Comparison of ENCODE assay signal across 19 cellular contexts in the genomic region with DNA sequence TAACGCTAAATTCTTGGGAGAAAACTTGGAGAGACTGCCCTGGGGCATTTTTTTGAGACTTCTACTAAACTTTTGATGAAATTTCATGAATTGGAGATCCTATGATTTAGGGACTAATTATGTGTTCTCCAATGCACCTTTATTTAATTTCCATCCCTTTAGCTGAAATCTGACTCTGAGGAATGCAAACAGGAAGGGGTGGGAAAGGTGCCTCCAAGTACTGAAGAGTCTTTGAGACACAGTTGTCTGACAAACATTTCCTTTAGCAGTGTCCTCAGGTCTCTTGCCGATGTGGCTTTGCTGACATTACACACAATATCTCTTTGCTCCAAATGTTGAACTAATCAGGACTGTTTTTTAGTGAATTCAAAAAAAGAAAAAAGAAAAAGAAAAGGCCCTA.
"Had no signal": no experiment of that assay in that cellular context is flagged by ENCODE, and none has a peak within 500 bp of the region (broad histone marks: within the 10 kb centered on the region; RNA-seq: fewer than 3 reads in every experiment).

No MANE protein-coding gene starts in this region.

- H3K4me1 Mint-ChIP-seq: activated B cell treated with CpG ODN at 0.5 μM for 24 hours had no signal

- H3K36me3 ChIP-seq: gastroesophageal sphincter, right lobe of liver, suprapubic skin had no signal

- H3K4me3 Mint-ChIP-seq: activated B cell treated with CpG ODN at 0.5 μM for 24 hours; activated naive CD8-positive, alpha-beta T cell treated with anti-CD3 and anti-CD28 coated beads for 36 hours; activated T-cell treated with anti-CD3 and anti-CD28 coated beads, Interleukin-2, amount 50 U/mL, for 72 hours; brain; dendritic cell treated with granulocyte-macrophage colony-stimulating factor and Interleukin-4, amounts not matched to agents 40 ng/mL and 50 ng/mL, for 4 days; effector memory CD8-positive, alpha-beta T cell; stimulated activated naive CD8-positive, alpha-beta T cell treated with anti-CD3 and anti-CD28 coated beads, Interleukin-15, Interleukin-2, amounts not matched to agents 100 ng/mL and 50 ng/mL, for 24 hours had no signal

- ATAC-seq: activated T-cell treated with anti-CD3 and anti-CD28 coated beads, Interleukin-2, amount 50 U/mL, for 72 hours; effector memory CD8-positive, alpha-beta T cell; gastroesophageal sphincter; right lobe of liver had no signal

- DNase-seq: activated B cell treated with CpG ODN at 0.5 μM for 24 hours; activated CD4-positive, alpha-beta T cell treated with anti-CD3 and anti-CD28 coated beads for 48 hours; activated CD8-positive, alpha-beta memory T cell treated with anti-CD3 and anti-CD28 coated beads, Interleukin-2, amount 50 U/mL, for 48 hours; activated naive CD8-positive, alpha-beta T cell treated with anti-CD3 and anti-CD28 coated beads for 36 hours; activated T-cell treated with anti-CD3 and anti-CD28 coated beads, Interleukin-2, amount 50 U/mL, for 72 hours; amygdala; cerebellar nuclear complex; effector memory CD8-positive, alpha-beta T cell; kidney; right lobe of liver; T-helper 2 cell; trophoblast cell had no signal

- H3K36me3 Mint-ChIP-seq: activated naive CD8-positive, alpha-beta T cell treated with anti-CD3 and anti-CD28 coated beads for 36 hours; brain had no signal

- H3K27ac ChIP-seq: epithelial cell of prostate, gastroesophageal sphincter, right lobe of liver, suprapubic skin had no signal

- H3K4me2 ChIP-seq: smooth muscle cell had no signal

- H3K4me3 ChIP-seq: gastroesophageal sphincter, right lobe of liver, smooth muscle cell, suprapubic skin had no signal

- H3K4me1 ChIP-seq: right lobe of liver, suprapubic skin had no signal

- H3K9me3 ChIP-seq: gastroesophageal sphincter, right lobe of liver, suprapubic skin had no signal

- H3K27me3 Mint-ChIP-seq: activated B cell treated with CpG ODN at 0.5 μM for 24 hours; activated naive CD8-positive, alpha-beta T cell treated with anti-CD3 and anti-CD28 coated beads for 36 hours; brain; dendritic cell treated with granulocyte-macrophage colony-stimulating factor and Interleukin-4, amounts not matched to agents 40 ng/mL and 50 ng/mL, for 4 days; effector memory CD8-positive, alpha-beta T cell; stimulated activated naive CD8-positive, alpha-beta T cell treated with anti-CD3 and anti-CD28 coated beads, Interleukin-15, Interleukin-2, amounts not matched to agents 100 ng/mL and 50 ng/mL, for 24 hours had no signal

- H3K9me3 Mint-ChIP-seq: activated B cell treated with CpG ODN at 0.5 μM for 24 hours; activated naive CD8-positive, alpha-beta T cell treated with anti-CD3 and anti-CD28 coated beads for 36 hours; activated T-cell treated with anti-CD3 and anti-CD28 coated beads, Interleukin-2, amount 50 U/mL, for 72 hours; dendritic cell treated with granulocyte-macrophage colony-stimulating factor and Interleukin-4, amounts not matched to agents 40 ng/mL and 50 ng/mL, for 4 days; effector memory CD8-positive, alpha-beta T cell; stimulated activated naive CD8-positive, alpha-beta T cell treated with anti-CD3 and anti-CD28 coated beads, Interleukin-15, Interleukin-2, amounts not matched to agents 100 ng/mL and 50 ng/mL, for 24 hours had no signal

- H3K27me3 ChIP-seq: gastroesophageal sphincter, right lobe of liver, suprapubic skin had no signal

- H3K27ac Mint-ChIP-seq: activated B cell treated with CpG ODN at 0.5 μM for 24 hours; activated naive CD8-positive, alpha-beta T cell treated with anti-CD3 and anti-CD28 coated beads for 36 hours; activated T-cell treated with anti-CD3 and anti-CD28 coated beads, Interleukin-2, amount 50 U/mL, for 72 hours; brain; dendritic cell treated with granulocyte-macrophage colony-stimulating factor and Interleukin-4, amounts not matched to agents 40 ng/mL and 50 ng/mL, for 4 days; effector memory CD8-positive, alpha-beta T cell; stimulated activated naive CD8-positive, alpha-beta T cell treated with anti-CD3 and anti-CD28 coated beads, Interleukin-15, Interleukin-2, amounts not matched to agents 100 ng/mL and 50 ng/mL, for 24 hours had no signal
